In the genomic region with DNA sequence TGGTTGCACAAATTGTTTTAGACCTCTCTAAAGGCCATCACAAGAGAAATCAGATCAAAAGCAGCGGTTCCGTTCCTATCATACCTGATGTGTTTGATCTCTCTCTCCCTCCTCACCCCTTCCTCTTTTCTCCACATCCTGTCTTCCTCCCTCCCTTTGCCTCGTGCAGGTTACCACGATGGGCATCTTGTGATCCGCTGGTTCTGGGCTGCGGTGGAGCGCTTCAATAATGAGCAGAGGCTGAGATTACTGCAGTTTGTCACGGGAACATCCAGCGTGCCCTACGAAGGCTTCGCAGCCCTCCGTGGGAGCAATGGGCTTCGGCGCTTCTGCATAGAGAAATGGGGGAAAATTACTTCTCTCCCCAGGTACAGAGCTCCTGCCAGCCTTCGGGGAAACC, we compare ENCODE assay signal across 23 cellular contexts. TPM values are rescaled to one million over a fixed set of nuclear protein-coding genes. Genes with fewer than 3 reads are reported as not detected.
A peak's percentile ranks its signal among the peaks of the same experiment; 100 is the strongest.
DNase-seq lines count a peak whose midpoint lies in the region; ATAC-seq and TF ChIP-seq lines count a peak whose summit lies in the region.
"Had no signal": no experiment of that assay in that cellular context is flagged by ENCODE, and none has a peak within 500 bp of the region (broad histone marks: within the 10 kb centered on the region; RNA-seq: fewer than 3 reads in every experiment).

No MANE protein-coding gene starts in this region.

- peak; percentile 27 for DNase-seq in activated CD4-positive, alpha-beta T cell treated with anti-CD3 and anti-CD28 coated beads for 36 hours
- DNase-seq in activated CD4-positive, alpha-beta T cell treated with anti-CD3 and anti-CD28 coated beads, Interleukin-2, amount 50 U/mL, for 1 hour, result no peak
- DNase-seq in stimulated activated naive CD8-positive, alpha-beta T cell treated with anti-CD3 and anti-CD28 coated beads, Interleukin-15, amount 100 ng/mL, for 72 hours, result peak in 1 of 2 donors; percentile 18
- DNase-seq in stimulated activated naive CD8-positive, alpha-beta T cell treated with anti-CD3 and anti-CD28 coated beads, Interleukin-15, Interleukin-2, amounts not matched to agents 100 U/mL and 50 U/mL, for 24 hours, result no peak
- DNase-seq in endothelial cell (ENCODE audit: low spot score) (no peak), islet precursor cell (no peak), ACHN (no peak), HCEC 1CT (no peak)
- DNase-seq: amniotic stem cell; colonic mucosa; effector memory CD8-positive, alpha-beta T cell; foreskin melanocyte; HFFc6; left colon; NCI-H1436; NCI-H2107; NCI-H510A treated with DMSO at 0.1 percent for 48 hours; pancreas; right lobe of liver; SJCRH30 had no signal

- in situ Hi-C loops in ACHN (cut with HindIII; ENCODE audit: low pct_ligation_motif_present, low pct_unique_long_range_greater_than_20kb, low sequenced_read_pairs), result no loop called here

- H3K36me3 Mint-ChIP-seq in activated CD4-positive, alpha-beta T cell treated with anti-CD3 and anti-CD28 coated beads for 36 hours (ENCODE audit: low read depth), result no peaks in the 10 kb centered on the region
- H3K36me3 Mint-ChIP-seq in endothelial cell (ENCODE audit: low read depth, unreplicated experiment), result no peaks in the 10 kb centered on the region
- H3K36me3 Mint-ChIP-seq: mesothelial cell of epicardium; natural killer cell treated with Interleukin-12 subunit alpha and Interleukin-12 subunit beta and Interleukin-15 and Interleukin-18, amount 100 ng/mL, for 72 hours had no signal

- H3K9me3 Mint-ChIP-seq in activated CD4-positive, alpha-beta T cell treated with anti-CD3 and anti-CD28 coated beads for 36 hours (ENCODE audit: low read depth), result no peaks in the 10 kb centered on the region
- H3K9me3 Mint-ChIP-seq in stimulated activated naive CD8-positive, alpha-beta T cell treated with anti-CD3 and anti-CD28 coated beads, Interleukin-15, amount 100 ng/mL, for 72 hours, result peaks cover 0 to 6% of the 10 kb centered on the region in 2 donors
- H3K9me3 Mint-ChIP-seq in endothelial cell (ENCODE audit: unreplicated experiment), result no peaks in the 10 kb centered on the region
- H3K9me3 Mint-ChIP-seq: effector memory CD8-positive, alpha-beta T cell; HFFc6; mesothelial cell of epicardium; natural killer cell treated with Interleukin-12 subunit alpha and Interleukin-12 subunit beta and Interleukin-15 and Interleukin-18, amount 100 ng/mL, for 72 hours had no signal

- POLR2A ChIA-PET in activated CD4-positive, alpha-beta T cell treated with anti-CD3 and anti-CD28 coated beads for 36 hours (lab: Charles Lee), result no interaction called here

- peaks cover 32% of the 10 kb centered on the region for H3K4me1 Mint-ChIP-seq in activated CD4-positive, alpha-beta T cell treated with anti-CD3 and anti-CD28 coated beads for 36 hours
- H3K4me1 Mint-ChIP-seq in stimulated activated naive CD8-positive, alpha-beta T cell treated with anti-CD3 and anti-CD28 coated beads, Interleukin-15, amount 100 ng/mL, for 72 hours, result peaks cover 17% of the 10 kb centered on the region
- H3K4me1 Mint-ChIP-seq in endothelial cell (ENCODE audit: unreplicated experiment), result peaks cover 30% of the 10 kb centered on the region
- H3K4me1 Mint-ChIP-seq: mesothelial cell of epicardium had no signal

- H3K4me3 Mint-ChIP-seq in activated CD4-positive, alpha-beta T cell treated with anti-CD3 and anti-CD28 coated beads for 36 hours, result no peak overlapping the region
- H3K4me3 Mint-ChIP-seq in stimulated activated naive CD8-positive, alpha-beta T cell treated with anti-CD3 and anti-CD28 coated beads, Interleukin-15, amount 100 ng/mL, for 72 hours, result peak overlapping the region; percentile 29 to 49
- no peak overlapping the region for H3K4me3 Mint-ChIP-seq in endothelial cell (ENCODE audit: unreplicated experiment)
- H3K4me3 Mint-ChIP-seq: effector memory CD8-positive, alpha-beta T cell; HFFc6; mesothelial cell of epicardium; natural killer cell treated with Interleukin-12 subunit alpha and Interleukin-12 subunit beta and Interleukin-15 and Interleukin-18, amount 100 ng/mL, for 72 hours had no signal

- peak; percentile 52 for ATAC-seq in activated CD4-positive, alpha-beta T cell treated with anti-CD3 and anti-CD28 coated beads for 36 hours
- peak; percentile 52 for ATAC-seq in stimulated activated naive CD8-positive, alpha-beta T cell treated with anti-CD3 and anti-CD28 coated beads, Interleukin-15, amount 100 ng/mL, for 72 hours
- no peak for ATAC-seq in stimulated activated naive CD8-positive, alpha-beta T cell treated with anti-CD3 and anti-CD28 coated beads, Interleukin-15, Interleukin-2, amounts not matched to agents 100 U/mL and 50 U/mL, for 24 hours
- ATAC-seq: effector memory CD8-positive, alpha-beta T cell; left colon; Panc1; pancreas had no signal

- H3K27me3 Mint-ChIP-seq in activated CD4-positive, alpha-beta T cell treated with anti-CD3 and anti-CD28 coated beads for 36 hours, result peaks cover 2% of the 10 kb centered on the region
- peaks cover 13% of the 10 kb centered on the region for H3K27me3 Mint-ChIP-seq in stimulated activated naive CD8-positive, alpha-beta T cell treated with anti-CD3 and anti-CD28 coated beads, Interleukin-15, amount 100 ng/mL, for 72 hours
- H3K27me3 Mint-ChIP-seq in endothelial cell (ENCODE audit: unreplicated experiment), result no peaks in the 10 kb centered on the region

- TF ChIP-seq CTCF in endothelial cell (IDR thresholded peaks at IDR 0.05; ENCODE audit: unreplicated experiment), result no peak

- CTCF ChIA-PET in activated CD4-positive, alpha-beta T cell treated with anti-CD3 and anti-CD28 coated beads for 36 hours (lab: Charles Lee), result interaction anchor here (1.5 to 1.8 kb wide), 2 partner anchors 9 to 28 kb away, joined by 4 to 5 read pairs; a partner anchor contains a TSS

- intact Hi-C loops in activated CD4-positive, alpha-beta T cell treated with anti-CD3 and anti-CD28 coated beads for 36 hours (cut with DNase I, micrococcal nuclease), result no loop called here

- H3K27ac Mint-ChIP-seq in activated CD4-positive, alpha-beta T cell treated with anti-CD3 and anti-CD28 coated beads for 36 hours, result peak overlapping the region; percentile 48
- peak overlapping the region; percentile 7 to 94 for H3K27ac Mint-ChIP-seq in stimulated activated naive CD8-positive, alpha-beta T cell treated with anti-CD3 and anti-CD28 coated beads, Interleukin-15, amount 100 ng/mL, for 72 hours
- H3K27ac Mint-ChIP-seq in endothelial cell (ENCODE audit: unreplicated experiment), result peak overlapping the region; percentile 69
- H3K27ac Mint-ChIP-seq: effector memory CD8-positive, alpha-beta T cell; HFFc6; mesothelial cell of epicardium; natural killer cell treated with Interleukin-12 subunit alpha and Interleukin-12 subunit beta and Interleukin-15 and Interleukin-18, amount 100 ng/mL, for 72 hours had no signal

RNA-seq across cellular contexts. Expression of a gene that starts 28.5 kb away (rescaled TPM):
- 10 to 100 TPM; 43.2 to 50.9 TPM for total RNA-seq in activated CD4-positive, alpha-beta T cell treated with anti-CD3 and anti-CD28 coated beads for 36 hours
- total RNA-seq in endothelial cell (ENCODE audit: unreplicated experiment), result 28.6 TPM

Comparison
In these comparisons a context has a peak if more than half of its experiments do, and no peak if none do; other contexts are left out.
1. H3K4me3 Mint-ChIP-seq: peak in stimulated activated naive CD8-positive, alpha-beta T cell treated with anti-CD3 and anti-CD28 coated beads, Interleukin-15, amount 100 ng/mL, for 72 hours (2 of 2); none in activated CD4-positive, alpha-beta T cell treated with anti-CD3 and anti-CD28 coated beads for 36 hours (single experiment) and endothelial cell (single experiment).
2. Peak in every context shown above with its lines, with median percentiles within 50 percentile points of each other: H3K27ac Mint-ChIP-seq.